Comparison of ENCODE assay signal across 30 cellular contexts in genomic region chr12:7756993-7757392, GRCh38. TPM values are rescaled to one million over a fixed set of nuclear protein-coding genes. Genes with fewer than 3 reads are reported as not detected.
"Had no signal": no experiment of that assay in that cellular context is flagged by ENCODE, and none has a peak within 500 bp of the region (broad histone marks: within the 10 kb centered on the region; RNA-seq: fewer than 3 reads in every experiment).

No MANE protein-coding gene starts in this region.

- H3K36me3 Mint-ChIP-seq: naive thymus-derived CD8-positive, alpha-beta T cell; stimulated activated memory B cell treated with anti-CD40 and anti-IgM and Interleukin-4, amounts not matched to agents 10 μg/mL and 1 μg/mL and 100 μg/mL, for 72 hours had no signal

- H3K9me3 ChIP-seq: gastrocnemius medialis, left lung, ovary, psoas muscle, sigmoid colon, testis, tibial artery, upper lobe of left lung had no signal

- H3K27me3 ChIP-seq: gastrocnemius medialis, left lung, ovary, sigmoid colon, testis, tibial artery, upper lobe of left lung had no signal

- H3K9me3 Mint-ChIP-seq: effector memory CD8-positive, alpha-beta T cell; naive thymus-derived CD8-positive, alpha-beta T cell; nephron progenitor cell; stimulated activated memory B cell treated with anti-CD40 and anti-IgM and Interleukin-4, amounts not matched to agents 10 μg/mL and 1 μg/mL and 100 μg/mL, for 72 hours had no signal

- H3K4me3 Mint-ChIP-seq: effector memory CD8-positive, alpha-beta T cell; naive thymus-derived CD8-positive, alpha-beta T cell; nephron progenitor cell; stimulated activated memory B cell treated with anti-CD40 and anti-IgM and Interleukin-4, amounts not matched to agents 10 μg/mL and 1 μg/mL and 100 μg/mL, for 72 hours had no signal

- H3K4me1 Mint-ChIP-seq: nephron progenitor cell; stimulated activated memory B cell treated with anti-CD40 and anti-IgM and Interleukin-4, amounts not matched to agents 10 μg/mL and 1 μg/mL and 100 μg/mL, for 72 hours had no signal

- ATAC-seq: effector memory CD8-positive, alpha-beta T cell; gastrocnemius medialis; left cardiac atrium; left lung; naive thymus-derived CD8-positive, alpha-beta T cell; psoas muscle; right cardiac atrium; stimulated activated memory B cell treated with anti-CD40 and anti-IgM and Interleukin-4, amounts not matched to agents 10 μg/mL and 1 μg/mL and 100 μg/mL, for 72 hours; stimulated activated naive CD8-positive, alpha-beta T cell treated with anti-CD3 and anti-CD28 coated beads, Interleukin-15, Interleukin-2, amounts not matched to agents 100 U/mL and 50 U/mL, for 24 hours had no signal

- H3K36me3 ChIP-seq: gastrocnemius medialis, left lung, ovary, sigmoid colon, tibial artery, upper lobe of left lung had no signal

- H3K27ac Mint-ChIP-seq: naive thymus-derived CD8-positive, alpha-beta T cell; nephron progenitor cell; stimulated activated memory B cell treated with anti-CD40 and anti-IgM and Interleukin-4, amounts not matched to agents 10 μg/mL and 1 μg/mL and 100 μg/mL, for 72 hours had no signal

- H3K27ac ChIP-seq: gastrocnemius medialis, left lung, ovary, psoas muscle, sigmoid colon, testis, tibial artery, upper lobe of left lung had no signal

- H3K4me3 ChIP-seq: gastrocnemius medialis, left lung, ovary, psoas muscle, sigmoid colon, testis, tibial artery, upper lobe of left lung had no signal

- DNase-seq: cortex of kidney; effector memory CD8-positive, alpha-beta T cell; foreskin fibroblast; gastrocnemius medialis; head of caudate nucleus; left cardiac atrium; left lung; naive thymus-derived CD8-positive, alpha-beta T cell; nephron progenitor cell; nucleus accumbens; ovary; psoas muscle; right cardiac atrium; sigmoid colon; stimulated activated CD4-positive, alpha-beta T cell treated with anti-CD3 and anti-CD28 coated beads, Interleukin-2, amount 100 ng/mL, for 24 hours; stimulated activated CD4-positive, alpha-beta T cell treated with anti-CD3 and anti-CD28 coated beads, Interleukin-4, amount 100 ng/mL, for 4 hours; stimulated activated naive CD8-positive, alpha-beta T cell treated with anti-CD3 and anti-CD28 coated beads, Interleukin-15, Interleukin-2, amounts not matched to agents 100 U/mL and 50 U/mL, for 24 hours; substantia nigra; testis; tibial artery; upper lobe of left lung had no signal

- H3K4me1 ChIP-seq: gastrocnemius medialis, left lung, psoas muscle, sigmoid colon, testis, tibial artery, upper lobe of left lung had no signal

- H3K27me3 Mint-ChIP-seq: effector memory CD8-positive, alpha-beta T cell had no signal

RNA-seq across cellular contexts. Expression of gene NANOGNB, which starts 8.0 kb away (rescaled TPM):
- total RNA-seq: dermis microvascular lymphatic vessel endothelial cell; gastrocnemius medialis; glomerular endothelial cell; kidney epithelial cell; left cardiac atrium; left lung; lower leg skin; mesenteric fat pad; myocyte; naive thymus-derived CD8-positive, alpha-beta T cell; ovary; psoas muscle; renal cortical epithelial cell; right cardiac atrium; sigmoid colon; skeletal muscle tissue; upper lobe of left lung had no signal

RNA-seq across cellular contexts. Expression of gene CLEC4C, which starts 9.8 kb away (rescaled TPM):
- total RNA-seq: dermis microvascular lymphatic vessel endothelial cell; gastrocnemius medialis; glomerular endothelial cell; kidney epithelial cell; left cardiac atrium; left lung; lower leg skin; mesenteric fat pad; myocyte; naive thymus-derived CD8-positive, alpha-beta T cell; ovary; psoas muscle; renal cortical epithelial cell; right cardiac atrium; sigmoid colon; skeletal muscle tissue; upper lobe of left lung had no signal

RNA-seq across cellular contexts. Expression of gene NANOG, which starts 32.2 kb away (rescaled TPM):
- total RNA-seq: dermis microvascular lymphatic vessel endothelial cell; kidney epithelial cell; left cardiac atrium; naive thymus-derived CD8-positive, alpha-beta T cell; renal cortical epithelial cell; right cardiac atrium had no signal

RNA-seq across cellular contexts. Expression of gene DPPA3, which starts 45.8 kb away (rescaled TPM):
- total RNA-seq: dermis microvascular lymphatic vessel endothelial cell; gastrocnemius medialis; glomerular endothelial cell; kidney epithelial cell; left cardiac atrium; left lung; lower leg skin; mesenteric fat pad; myocyte; naive thymus-derived CD8-positive, alpha-beta T cell; ovary; psoas muscle; renal cortical epithelial cell; right cardiac atrium; sigmoid colon; skeletal muscle tissue; upper lobe of left lung had no signal
